Comparison of ENCODE assay signal across 8 cellular contexts in the genomic region with DNA sequence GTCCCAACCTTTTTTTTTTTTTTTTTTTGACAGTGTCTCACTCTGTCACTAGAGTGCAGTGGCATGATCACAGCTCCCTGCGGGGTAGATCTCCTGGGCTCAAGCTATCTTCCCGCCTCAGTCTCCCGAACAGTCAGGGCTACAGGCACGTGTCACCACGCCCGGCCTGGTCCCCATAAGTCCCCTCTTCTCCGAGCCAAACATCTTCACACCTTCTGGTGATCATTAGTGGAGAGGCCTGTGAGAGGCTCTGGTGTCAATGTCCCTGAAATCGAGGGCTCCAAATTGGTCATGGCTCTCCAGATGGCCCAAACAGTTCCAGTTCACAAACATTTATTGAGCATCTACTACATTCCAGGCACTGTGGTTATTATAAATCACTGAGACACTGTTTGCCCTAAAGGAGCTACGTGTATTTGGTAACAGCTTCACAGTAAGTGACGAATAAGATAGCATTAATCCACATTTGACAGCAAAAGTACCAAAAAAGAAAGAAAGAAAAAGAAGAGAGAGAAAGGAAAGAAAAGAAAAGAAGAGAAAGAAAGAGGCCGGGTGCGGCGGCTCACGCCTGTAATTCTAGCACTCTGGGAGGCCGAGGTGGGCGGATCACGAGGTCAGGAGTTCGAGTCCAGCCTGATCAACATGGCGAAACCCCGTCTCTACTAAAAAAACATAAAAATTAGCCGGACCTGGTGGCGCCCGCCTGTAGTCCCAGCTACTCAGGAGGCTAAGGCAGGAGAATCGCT. TPM values are rescaled to one million over a fixed set of nuclear protein-coding genes. Genes with fewer than 3 reads are reported as not detected.
A peak's percentile ranks its signal among the peaks of the same experiment; 100 is the strongest.
DNase-seq lines count a peak whose midpoint lies in the region; ATAC-seq and TF ChIP-seq lines count a peak whose summit lies in the region.

No MANE protein-coding gene starts in this region.

- no peak for TF ChIP-seq RAD21 in SK-N-SH (IDR thresholded peaks at IDR 0.05; ENCODE audit: low read length)

- H3K4me2 ChIP-seq in SK-N-SH (peak overlapping the region; percentile 80), parathyroid adenoma (ENCODE audit: low read length) (peak overlapping the region; percentile 93)

- H3K9ac ChIP-seq in SK-N-SH (peak overlapping the region; percentile 94), parathyroid adenoma (peak overlapping the region; percentile 37)

- peaks cover 10% of the 10 kb centered on the region for H4K20me1 ChIP-seq in SK-N-SH (ENCODE audit: insufficient read depth)

- H3K9me2 ChIP-seq in SK-N-SH: no peaks in the 10 kb centered on the region

- H3K27me3 ChIP-seq in SK-N-SH (ENCODE audit: insufficient read depth) (no peaks in the 10 kb centered on the region), parathyroid adenoma (ENCODE audit: control insufficient read depth, insufficient read depth, low read length) (no peaks in the 10 kb centered on the region)

- no peak for ATAC-seq in omental fat pad (ENCODE audit: low FRiP score)

- DNase-seq in COR-L47 (lab: John Stamatoyannopoulos, UW) (peak; percentile 1), SK-N-SH (no peak), epithelial cell of proximal tubule (ENCODE audit: low read depth) (no peak), NK-92 (lab: John Stamatoyannopoulos, UW; ENCODE audit: unreplicated experiment) (no peak), EL (no peak), Ammon's horn (ENCODE audit: low spot score) (no peak), omental fat pad (ENCODE audit: low spot score) (no peak)

- no peak for TF ChIP-seq CTCF in SK-N-SH (IDR thresholded peaks at IDR 0.05)
- no peak for TF ChIP-seq CTCF in epithelial cell of proximal tubule (conservative IDR thresholded peaks at IDR 0.05; ENCODE audit: low read depth, low read length)
- TF ChIP-seq CTCF in parathyroid adenoma (IDR thresholded peaks at IDR 0.05): no peak
- no peak for TF ChIP-seq CTCF in omental fat pad (IDR thresholded peaks at IDR 0.05)

- POLR2A ChIA-PET in SK-N-SH (lab: Yijun Ruan, JAX): interaction anchor here (0.6 to 1.2 kb wide), 7 partner anchors 8 to 63 kb away, joined by 3 to 6 read pairs (median 3); a partner anchor contains a TSS

- H3K27ac ChIP-seq in SK-N-SH (ENCODE audit: low read depth in 2 of 2, low read length in 1 of 2) (peak overlapping the region; percentile 81 to 94), parathyroid adenoma (peak overlapping the region; percentile 84)

- H3K36me3 ChIP-seq in SK-N-SH (replicated peaks in 1 of 2; ENCODE audit: control insufficient read depth in 1 of 2, insufficient read depth in 2 of 2, low read length in 1 of 2) (peaks cover 19 to 20% of the 10 kb centered on the region in 2 experiments), parathyroid adenoma (ENCODE audit: control insufficient read depth, insufficient read depth, low read length) (no peaks in the 10 kb centered on the region)

- H3K79me2 ChIP-seq in SK-N-SH (ENCODE audit: insufficient read depth): peaks cover 50% of the 10 kb centered on the region
- peaks cover 9% of the 10 kb centered on the region for H3K79me2 ChIP-seq in parathyroid adenoma

- CTCF ChIA-PET in SK-N-SH (lab: Yijun Ruan, JAX): interaction anchor here (0.7 to 6.4 kb wide), 6 partner anchors 8 to 62 kb away, joined by 3 to 49 read pairs (median 3); a partner anchor contains a TSS

- no peaks in the 10 kb centered on the region for H3K9me3 ChIP-seq in SK-N-SH
- H3K9me3 ChIP-seq in parathyroid adenoma (ENCODE audit: control insufficient read depth, low read length): no peaks in the 10 kb centered on the region

- TF ChIP-seq EP300 in SK-N-SH (IDR thresholded peaks at IDR 0.05; ENCODE audit: borderline replicate concordance in 1 of 2, low read depth in 1 of 2, low read length in 1 of 2): no peak

- H3K4me3 ChIP-seq in SK-N-SH (ENCODE audit: low read depth in 2 of 2, low read length in 1 of 2) (peak overlapping the region; percentile 84 to 98), epithelial cell of proximal tubule (ENCODE audit: low read depth, low read length) (peak overlapping the region; percentile 84), parathyroid adenoma (ENCODE audit: low read depth, low read length) (peak overlapping the region; percentile 97)

- peak overlapping the region; percentile 98 for H2AFZ ChIP-seq in SK-N-SH (ENCODE audit: low read depth)
- peak overlapping the region; percentile 92 for H2AFZ ChIP-seq in parathyroid adenoma

- WGBS in SK-N-SH (ENCODE audit: low lambda C conversion rate): 49% methylated on average over 24 of the region's 24 CpGs

- peaks cover 7% of the 10 kb centered on the region for H3F3A ChIP-seq in SK-N-SH (replicated peaks; ENCODE audit: insufficient read depth)

- H3K4me1 ChIP-seq in SK-N-SH (ENCODE audit: control insufficient read depth in 1 of 2, insufficient read depth in 2 of 2, low read depth in 1 of 2, low read length in 1 of 2) (peaks cover 0 to 3% of the 10 kb centered on the region in 2 experiments; a peak in 2 of 4 replicates), parathyroid adenoma (no peaks in the 10 kb centered on the region)

TF ChIP-seq in SK-N-SH, 30 proteins besides CTCF, POLR2A, EP300 and RAD21:
- TF ChIP-seq RXRA (IDR thresholded peaks at IDR 0.05; ENCODE audit: borderline replicate concordance, low read depth) (no peak), FOSL2 (IDR thresholded peaks at IDR 0.05; ENCODE audit: borderline replicate concordance, low read depth) (no peak), ELF1 (IDR thresholded peaks at IDR 0.05) (no peak), YY1 (IDR thresholded peaks at IDR 0.05; ENCODE audit: low read depth) (no peak), SMC3 (IDR thresholded peaks at IDR 0.05; ENCODE audit: low read depth, low read length) (no peak), TAF1 (IDR thresholded peaks at IDR 0.05; ENCODE audit: borderline replicate concordance, low read depth, low read length) (no peak), SIN3A (IDR thresholded peaks at IDR 0.05; ENCODE audit: borderline replicate concordance, low read depth, low read length) (no peak), POLR2AphosphoS5 (IDR thresholded peaks at IDR 0.05; ENCODE audit: low read depth, low read length) (no peak), GATA2 (CRISPR knock-in tag; IDR thresholded peaks at IDR 0.05) (no peak), NFIC (IDR thresholded peaks at IDR 0.05; ENCODE audit: borderline replicate concordance) (no peak), JUND (IDR thresholded peaks at IDR 0.05) (no peak), FOXM1 (IDR thresholded peaks at IDR 0.05; ENCODE audit: low read depth) (no peak), RCOR1 (IDR thresholded peaks at IDR 0.05; ENCODE audit: low read length) (no peak), MXI1 (IDR thresholded peaks at IDR 0.05; ENCODE audit: low read depth, low read length) (no peak), TCF12 (IDR thresholded peaks at IDR 0.05) (no peak), MEF2A (IDR thresholded peaks at IDR 0.05; ENCODE audit: borderline replicate concordance, low read depth) (no peak)
- TF ChIP-seq, protein P1, sequence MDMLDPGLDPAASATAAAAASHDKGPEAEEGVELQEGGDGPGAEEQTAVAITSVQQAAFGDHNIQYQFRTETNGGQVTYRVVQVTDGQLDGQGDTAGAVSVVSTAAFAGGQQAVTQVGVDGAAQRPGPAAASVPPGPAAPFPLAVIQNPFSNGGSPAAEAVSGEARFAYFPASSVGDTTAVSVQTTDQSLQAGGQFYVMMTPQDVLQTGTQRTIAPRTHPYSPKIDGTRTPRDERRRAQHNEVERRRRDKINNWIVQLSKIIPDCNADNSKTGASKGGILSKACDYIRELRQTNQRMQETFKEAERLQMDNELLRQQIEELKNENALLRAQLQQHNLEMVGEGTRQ (IDR thresholded peaks at IDR 0.05; ENCODE audit: borderline replicate concordance, low read depth, low read length): no peak
- TF ChIP-seq, protein P2, sequence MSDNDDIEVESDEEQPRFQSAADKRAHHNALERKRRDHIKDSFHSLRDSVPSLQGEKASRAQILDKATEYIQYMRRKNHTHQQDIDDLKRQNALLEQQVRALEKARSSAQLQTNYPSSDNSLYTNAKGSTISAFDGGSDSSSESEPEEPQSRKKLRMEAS (IDR thresholded peaks at IDR 0.05; ENCODE audit: low read depth): no peak
- TF ChIP-seq, protein P3, sequence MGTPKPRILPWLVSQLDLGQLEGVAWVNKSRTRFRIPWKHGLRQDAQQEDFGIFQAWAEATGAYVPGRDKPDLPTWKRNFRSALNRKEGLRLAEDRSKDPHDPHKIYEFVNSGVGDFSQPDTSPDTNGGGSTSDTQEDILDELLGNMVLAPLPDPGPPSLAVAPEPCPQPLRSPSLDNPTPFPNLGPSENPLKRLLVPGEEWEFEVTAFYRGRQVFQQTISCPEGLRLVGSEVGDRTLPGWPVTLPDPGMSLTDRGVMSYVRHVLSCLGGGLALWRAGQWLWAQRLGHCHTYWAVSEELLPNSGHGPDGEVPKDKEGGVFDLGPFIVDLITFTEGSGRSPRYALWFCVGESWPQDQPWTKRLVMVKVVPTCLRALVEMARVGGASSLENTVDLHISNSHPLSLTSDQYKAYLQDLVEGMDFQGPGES (IDR thresholded peaks at IDR 0.05; ENCODE audit: low read depth, low read length): no peak

RNA-seq across cellular contexts. Expression of a gene that starts 0.9 kb away (rescaled TPM):
- 33.6 and 51.6 TPM in 2 replicates for polyA plus RNA-seq in SK-N-SH (2012; rRNA removed)
- polyA plus RNA-seq in SK-N-SH (2012; cell fraction: cytosol; rRNA removed): 59.3 and 72.7 TPM in 2 replicates
- 20.6 and 39.2 TPM in 2 replicates for polyA plus RNA-seq in SK-N-SH (2012; cell fraction: nucleus; rRNA removed)
- 59.6 and 81.5 TPM in 2 replicates for total RNA-seq in epithelial cell of proximal tubule
- total RNA-seq in omental fat pad: 10 to 100 TPM; 19.7 to 55.4 (median 38.4) TPM

RNA-seq across cellular contexts. Expression of a gene that starts 8.1 kb away (rescaled TPM):
- 2.7 and 4.9 TPM in 2 replicates for polyA plus RNA-seq in SK-N-SH (2012; rRNA removed)
- polyA plus RNA-seq in SK-N-SH (2012; cell fraction: cytosol; rRNA removed): 2.5 and 2.8 TPM in 2 replicates
- polyA plus RNA-seq in SK-N-SH (2012; cell fraction: nucleus; rRNA removed): 7.2 and 8.2 TPM in 2 replicates
- total RNA-seq in epithelial cell of proximal tubule (not detected in 2 replicates), omental fat pad (100 to 1,000 TPM in 1 of 4 donors, 10 to 100 TPM in 3; 30.2 to 124 (median 35.8) TPM)

RNA-seq across cellular contexts. Expression of a gene that starts 28.0 kb away (rescaled TPM):
- 36.7 and 46.7 TPM in 2 replicates for polyA plus RNA-seq in SK-N-SH (2012; rRNA removed)
- 45.5 and 49.7 TPM in 2 replicates for polyA plus RNA-seq in SK-N-SH (2012; cell fraction: cytosol; rRNA removed)
- polyA plus RNA-seq in SK-N-SH (2012; cell fraction: nucleus; rRNA removed): 84.1 and 88.4 TPM in 2 replicates
- 81.8 and 124 TPM in 2 replicates for total RNA-seq in epithelial cell of proximal tubule
- 10 to 100 TPM; 37.2 to 77.6 (median 45.8) TPM for total RNA-seq in omental fat pad

RNA-seq across cellular contexts. Expression of a gene that starts 56.0 kb away (rescaled TPM):
- 0.10 and 0.11 TPM in 2 replicates for polyA plus RNA-seq in SK-N-SH (2012; rRNA removed)
- polyA plus RNA-seq in SK-N-SH (2012; cell fraction: cytosol; rRNA removed): 0.04 and 0.05 TPM in 2 replicates
- polyA plus RNA-seq in SK-N-SH (2012; cell fraction: nucleus; rRNA removed): 1.3 and 1.5 TPM in 2 replicates
- 70.2 and 265 TPM in 2 replicates for total RNA-seq in epithelial cell of proximal tubule
- 10 to 100 TPM in 1 of 4 donors, 1 to 10 TPM in 1, under 1 TPM in 2; 0.47 to 23.0 (median 1.8) TPM for total RNA-seq in omental fat pad

Comparison
In these comparisons a context has a peak if more than half of its experiments do, and no peak if none do; other contexts are left out.
1. RNA of a gene that starts 8.1 kb away (total RNA-seq): 30.2 to 124 TPM in omental fat pad; not detected in epithelial cell of proximal tubule; every median in the first group is over 10 times any median in the second.
2. Peak in every context shown above with its lines, with median percentiles within 50 percentile points of each other: H3K4me3 ChIP-seq.